8 cellular contexts compared by ENCODE assay signal in genomic region chr17:80855968-80856862, GRCh38.
DNase-seq lines count a peak whose midpoint lies in the region; ATAC-seq, FAIRE-seq and TF ChIP-seq lines count a peak whose summit lies in the region.

No MANE protein-coding gene starts in this region.

- no peaks in the 10 kb centered on the region for H3K27me3 Mint-ChIP-seq in activated CD8-positive, alpha-beta memory T cell treated with anti-CD3 and anti-CD28 coated beads, Interleukin-2, amount 10 ng/mL, durations not matched to agents 7 days and 5 days

- peak; percentile 98 for ATAC-seq in activated CD8-positive, alpha-beta memory T cell treated with anti-CD3 and anti-CD28 coated beads, Interleukin-2, amount 10 ng/mL, durations not matched to agents 7 days and 5 days

- H3K4me1 ChIP-seq in esophagus squamous epithelium, result peaks cover 11 to 45% (median 30%) of the 10 kb centered on the region in 3 donors
- peaks cover 0 to 4% of the 10 kb centered on the region in 2 donors for H3K4me1 ChIP-seq in small intestine (ENCODE audit: control insufficient read depth in 2 of 2, insufficient read depth in 1 of 2, low read depth in 1 of 2, low read length in 1 of 2)

- peaks cover 91% of the 10 kb centered on the region for H3K4me1 Mint-ChIP-seq in activated CD8-positive, alpha-beta memory T cell treated with anti-CD3 and anti-CD28 coated beads, Interleukin-2, amount 10 ng/mL, durations not matched to agents 7 days and 5 days

- WGBS in esophagus squamous epithelium, 2 donors, result 48 to 52% methylated on average over 19 to 20 of the region's 21 CpGs
- 77 to 84% (median 83%) methylated on average over 21 of the region's 21 CpGs for WGBS in small intestine, 3 donors

- no peaks in the 10 kb centered on the region for H3K27me3 ChIP-seq in esophagus squamous epithelium
- no peaks in the 10 kb centered on the region for H3K27me3 ChIP-seq in small intestine (ENCODE audit: control insufficient read depth in 2 of 2, insufficient read depth in 2 of 2, low read length in 2 of 2)

- H3K9me3 ChIP-seq in esophagus squamous epithelium (no peaks in the 10 kb centered on the region), small intestine (ENCODE audit: control insufficient read depth, low read depth) (no peaks in the 10 kb centered on the region)

- TF ChIP-seq CTCF in esophagus squamous epithelium (IDR thresholded peaks at IDR 0.05), result no peak

- no peak overlapping the region for H3K4me3 ChIP-seq in esophagus squamous epithelium
- no peak overlapping the region for H3K4me3 ChIP-seq in small intestine (ENCODE audit: low read depth in 1 of 2, low read length in 2 of 2)

- DNase-seq in EH (ENCODE audit: low read depth), result peak; percentile 99
- peak; percentile 98 for DNase-seq in HCEC 1CT
- peak; percentile 92 for DNase-seq in NCI-H460 (ENCODE audit: extremely low read depth, low read depth)
- peak; percentile 98 for DNase-seq in activated CD8-positive, alpha-beta memory T cell treated with anti-CD3 and anti-CD28 coated beads, Interleukin-2, amount 10 ng/mL, durations not matched to agents 7 days and 5 days
- DNase-seq in esophagus squamous epithelium (lab: John Stamatoyannopoulos, UW), result no peak
- peak; percentile 17 for DNase-seq in small intestine
- DNase-seq in pons (ENCODE audit: low spot score), result no peak
- DNase-seq in NCI-H345 treated with DMSO at 0.1 percent for 48 hours (lab: John Stamatoyannopoulos, UW; ENCODE audit: unreplicated experiment), result no peak

- no peak for FAIRE-seq in small intestine (lab: Jason Lieb, UNC)

- peak overlapping the region; percentile 40 for H3K4me3 Mint-ChIP-seq in activated CD8-positive, alpha-beta memory T cell treated with anti-CD3 and anti-CD28 coated beads, Interleukin-2, amount 10 ng/mL, durations not matched to agents 7 days and 5 days

- peak overlapping the region; percentile 99 for H3K27ac Mint-ChIP-seq in activated CD8-positive, alpha-beta memory T cell treated with anti-CD3 and anti-CD28 coated beads, Interleukin-2, amount 10 ng/mL, durations not matched to agents 7 days and 5 days

- H3K36me3 Mint-ChIP-seq in activated CD8-positive, alpha-beta memory T cell treated with anti-CD3 and anti-CD28 coated beads, Interleukin-2, amount 10 ng/mL, durations not matched to agents 7 days and 5 days, result peaks cover 76% of the 10 kb centered on the region

- intact Hi-C loops in esophagus squamous epithelium (cut with DNase I), result no loop called here

- CTCF ChIA-PET in activated CD8-positive, alpha-beta memory T cell treated with anti-CD3 and anti-CD28 coated beads, Interleukin-2, amount 10 ng/mL, durations not matched to agents 7 days and 5 days (lab: Charles Lee), result interaction anchor here (0.8 to 3.9 kb wide), 14 partner anchors 9 to 101 kb away, joined by 3 to 20 read pairs (median 6); no protein-coding TSS in a partner anchor

- no peak for TF ChIP-seq POLR2A in esophagus squamous epithelium (IDR thresholded peaks at IDR 0.05)

- H3K36me3 ChIP-seq in esophagus squamous epithelium (peaks cover 0 to 21% (median 4%) of the 10 kb centered on the region in 3 donors), small intestine (ENCODE audit: control insufficient read depth in 2 of 2, insufficient read depth in 2 of 2, low read length in 2 of 2) (peaks cover 3 to 8% of the 10 kb centered on the region in 2 donors)

- H3K9me3 Mint-ChIP-seq in activated CD8-positive, alpha-beta memory T cell treated with anti-CD3 and anti-CD28 coated beads, Interleukin-2, amount 10 ng/mL, durations not matched to agents 7 days and 5 days (ENCODE audit: low read depth), result no peaks in the 10 kb centered on the region

- peak overlapping the region in 3 of 4 donors; percentile 31 to 65 (median 54) for H3K27ac ChIP-seq in esophagus squamous epithelium
- peak overlapping the region in 1 of 2 donors; percentile 65 for H3K27ac ChIP-seq in small intestine (ENCODE audit: low read depth in 1 of 2, low read length in 1 of 2)

Comparison
In these comparisons a context has a peak if more than half of its experiments do, and no peak if none do; other contexts are left out.
1. DNase-seq: peak in EH (single experiment), HCEC 1CT (single experiment), NCI-H460 (single experiment), activated CD8-positive, alpha-beta memory T cell treated with anti-CD3 and anti-CD28 coated beads, Interleukin-2, amount 10 ng/mL, durations not matched to agents 7 days and 5 days (single experiment) and small intestine (single experiment); none in esophagus squamous epithelium (single experiment), pons (single experiment) and NCI-H345 treated with DMSO at 0.1 percent for 48 hours (single experiment).